ENCODE assay signal across 32 cellular contexts in the genomic region with DNA sequence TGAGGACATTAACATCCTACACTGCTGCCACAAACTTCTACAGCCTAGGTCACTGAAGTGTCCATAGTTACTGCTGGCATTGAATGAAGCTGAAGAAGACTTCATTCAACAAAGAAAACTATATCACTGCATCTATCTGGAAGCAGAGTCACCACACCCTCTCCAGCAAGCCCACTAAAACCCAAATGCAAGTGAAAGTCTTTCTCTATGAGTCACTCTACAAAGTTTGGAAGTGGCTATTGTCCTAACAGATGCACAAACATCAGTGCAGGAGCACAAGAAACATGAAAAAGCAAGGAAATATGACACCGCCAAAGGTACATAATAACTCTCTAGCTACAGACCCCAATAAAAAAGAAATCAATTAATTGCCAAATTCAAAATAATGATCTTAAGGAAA. TPM values are rescaled to one million over a fixed set of nuclear protein-coding genes. Genes with fewer than 3 reads are reported as not detected.
DNase-seq lines count a peak whose midpoint lies in the region; ATAC-seq, FAIRE-seq and TF ChIP-seq lines count a peak whose summit lies in the region.
"Had no signal": no experiment of that assay in that cellular context is flagged by ENCODE, and none has a peak within 500 bp of the region (broad histone marks: within the 10 kb centered on the region; RNA-seq: fewer than 3 reads in every experiment).

No MANE protein-coding gene starts in this region.

- peaks cover 2% of the 10 kb centered on the region for H3K9me3 Mint-ChIP-seq in activated naive CD4-positive, alpha-beta T cell treated with anti-CD3 and anti-CD28 coated beads for 36 hours
- H3K9me3 Mint-ChIP-seq: CD8-positive, alpha-beta T cell; central memory CD8-positive, alpha-beta T cell; dendritic cell treated with granulocyte-macrophage colony-stimulating factor and Interleukin-4, amounts not matched to agents 40 ng/mL and 50 ng/mL, for 4 days; neural progenitor cell had no signal

- TF ChIP-seq EP300 in HepG2 (IDR thresholded peaks at IDR 0.05; ENCODE audit: low read depth in 2 of 2, low read length in 2 of 2) = no peak
- no peak for TF ChIP-seq EP300 in HepG2 (CRISPR knock-in tag; IDR thresholded peaks at IDR 0.05; ENCODE audit: borderline replicate concordance)
- TF ChIP-seq EP300 in upper lobe of left lung (IDR thresholded peaks at IDR 0.05) = no peak

- H3F3A ChIP-seq in PC-3 (ENCODE audit: low read length, unreplicated experiment) = no peaks in the 10 kb centered on the region

- H3K36me3 ChIP-seq in HepG2 (replicated peaks in 1 of 2; ENCODE audit: control insufficient read depth in 1 of 2, insufficient read depth in 2 of 2, low read length in 2 of 2) (no peaks in the 10 kb centered on the region), right lobe of liver (no peaks in the 10 kb centered on the region), PC-3 (ENCODE audit: low read depth, low read length) (no peaks in the 10 kb centered on the region), upper lobe of left lung (no peaks in the 10 kb centered on the region)
- H3K36me3 ChIP-seq: left lung, MG63, neural progenitor cell, pancreas, uterus had no signal

- H3K9me3 ChIP-seq in HepG2 (ENCODE audit: low read length) (no peaks in the 10 kb centered on the region), right lobe of liver (no peaks in the 10 kb centered on the region), PC-3 (ENCODE audit: low read length) (no peaks in the 10 kb centered on the region), upper lobe of left lung (no peaks in the 10 kb centered on the region)
- H3K9me3 ChIP-seq: left lung, MG63, pancreas, uterus had no signal

- H3K79me2 ChIP-seq in HepG2 (ENCODE audit: insufficient read depth, low read length) = no peaks in the 10 kb centered on the region
- H3K79me2 ChIP-seq in PC-3 (ENCODE audit: low read length) = no peaks in the 10 kb centered on the region

- H3K9me2 ChIP-seq in PC-3 (replicated peaks; ENCODE audit: low read length) = no peaks in the 10 kb centered on the region; the same call in 1 of the 2 replicates

- ATAC-seq in HepG2 (no peak), right lobe of liver (no peak), PC-3 (peak; percentile 94), upper lobe of left lung (ENCODE audit: low FRiP score in 2 of 2) (no peak), GM21381 (IDR thresholded peaks at IDR 0.05; ENCODE audit: unreplicated experiment) (no peak)
- ATAC-seq: activated CD8-positive, alpha-beta memory T cell treated with anti-CD3 and anti-CD28 coated beads, Interleukin-2, amount 10 ng/mL, durations not matched to agents 7 days and 5 days; CD8-positive, alpha-beta T cell; left lung; pancreas had no signal

- in situ Hi-C loops in HepG2 (cut with HindIII; ENCODE audit: extremely low pct_ligation_motif_present, low pct_unique_long_range_greater_than_20kb) = no loop called here

- H3K27me3 ChIP-seq in HepG2 (ENCODE audit: control insufficient read depth in 1 of 2, insufficient read depth in 2 of 2, low read length in 2 of 2) = peaks cover 0 to 4% of the 10 kb centered on the region in 2 experiments; a peak in 1 of 5 replicates
- no peaks in the 10 kb centered on the region for H3K27me3 ChIP-seq in right lobe of liver
- no peaks in the 10 kb centered on the region for H3K27me3 ChIP-seq in PC-3 (ENCODE audit: low read length)
- H3K27me3 ChIP-seq in upper lobe of left lung = no peaks in the 10 kb centered on the region
- H3K27me3 ChIP-seq: MG63, pancreas, uterus had no signal

- intact Hi-C loops in HepG2 (cut with micrococcal nuclease; ENCODE audit: unreplicated experiment) = no loop called here
- intact Hi-C loops in right lobe of liver (cut with DNase I) = no loop called here
- intact Hi-C loops in PC-3 (cut with micrococcal nuclease) = loop anchor here (2.0 kb wide), 1 partner anchor 22 kb away; no protein-coding TSS in a partner anchor
- intact Hi-C loops in activated naive CD4-positive, alpha-beta T cell treated with anti-CD3 and anti-CD28 coated beads for 36 hours (cut with micrococcal nuclease) = no loop called here

- no peak for TF ChIP-seq POLR2A in HepG2 (IDR thresholded peaks at IDR 0.05; ENCODE audit: insufficient read depth in 1 of 2, low read depth in 2 of 2, low read length in 2 of 2)
- no peak for TF ChIP-seq POLR2A in right lobe of liver (IDR thresholded peaks at IDR 0.05)
- TF ChIP-seq POLR2A in upper lobe of left lung (IDR thresholded peaks at IDR 0.05) = no peak

- CTCF ChIA-PET in HepG2 (lab: Yijun Ruan, JAX; ENCODE audit: low intra/inter-chr PET ratio, low total read pairs) = no interaction called here
- CTCF ChIA-PET in PC-3 (lab: Charles Lee) = no interaction called here
- CTCF ChIA-PET in activated naive CD4-positive, alpha-beta T cell treated with anti-CD3 and anti-CD28 coated beads for 36 hours (lab: Charles Lee) = interaction anchor here (0.7 to 1.3 kb wide), 2 partner anchors 21 to 128 kb away, joined by 3 to 4 read pairs; no protein-coding TSS in a partner anchor

- no peak overlapping the region for H3K4me2 ChIP-seq in HepG2 (ENCODE audit: low read depth, low read length)
- peak overlapping the region; percentile 65 for H3K4me2 ChIP-seq in PC-3 (ENCODE audit: low read length)
- H3K4me2 ChIP-seq: neural progenitor cell, smooth muscle cell had no signal

- H3K4me1 ChIP-seq in HepG2 (ENCODE audit: insufficient read depth, low read length) = 0 out of 2 replicates have a peak, but pooled peaks cover 6% of the 10 kb centered on the region
- no peaks in the 10 kb centered on the region for H3K4me1 ChIP-seq in right lobe of liver
- peaks cover 32% of the 10 kb centered on the region for H3K4me1 ChIP-seq in PC-3 (ENCODE audit: insufficient read depth, low read length)
- H3K4me1 ChIP-seq in upper lobe of left lung = no peaks in the 10 kb centered on the region
- H3K4me1 ChIP-seq: left lung, neural progenitor cell, pancreas, uterus had no signal

- TF ChIP-seq RAD21 in HepG2 (CRISPR knock-in tag; IDR thresholded peaks at IDR 0.05) = no peak

- H3K27me3 Mint-ChIP-seq in activated naive CD4-positive, alpha-beta T cell treated with anti-CD3 and anti-CD28 coated beads for 36 hours (ENCODE audit: low read depth) = peaks cover 3% of the 10 kb centered on the region

- no peak for FAIRE-seq in HepG2 (lab: Jason Lieb, UNC)
- peak; percentile 66 for FAIRE-seq in urothelium cell line (lab: Jason Lieb, UNC)
- FAIRE-seq: islet of Langerhans, pancreas, TTC549 had no signal

- H3K27ac ChIP-seq in HepG2 (ENCODE audit: extremely low read length, insufficient read depth, low read length) (no peak overlapping the region), right lobe of liver (no peak overlapping the region), PC-3 (ENCODE audit: low read length) (peak overlapping the region; percentile 31), upper lobe of left lung (no peak overlapping the region)
- H3K27ac ChIP-seq: left lung, neural progenitor cell, pancreas, SK-N-MC, uterus had no signal

- H3K9ac ChIP-seq in HepG2 (ENCODE audit: insufficient read depth, low read depth, low read length) (no peak overlapping the region), PC-3 (ENCODE audit: low read length) (no peak overlapping the region)
- H3K9ac ChIP-seq: neural progenitor cell had no signal

- no peaks in the 10 kb centered on the region for H4K20me1 ChIP-seq in HepG2 (ENCODE audit: insufficient read depth, low read length)
- H4K20me1 ChIP-seq in PC-3 (ENCODE audit: low read length) = no peaks in the 10 kb centered on the region

- H2AFZ ChIP-seq in HepG2 (ENCODE audit: low read length) (no peak overlapping the region), PC-3 (ENCODE audit: low read length) (no peak overlapping the region)
- H2AFZ ChIP-seq: neural progenitor cell had no signal

- no peak overlapping the region for H3K4me3 Mint-ChIP-seq in activated naive CD4-positive, alpha-beta T cell treated with anti-CD3 and anti-CD28 coated beads for 36 hours
- H3K4me3 Mint-ChIP-seq: activated CD8-positive, alpha-beta memory T cell treated with anti-CD3 and anti-CD28 coated beads, Interleukin-2, amount 10 ng/mL, durations not matched to agents 7 days and 5 days; CD8-positive, alpha-beta T cell; central memory CD8-positive, alpha-beta T cell; dendritic cell treated with granulocyte-macrophage colony-stimulating factor and Interleukin-4, amounts not matched to agents 40 ng/mL and 50 ng/mL, for 4 days; neural progenitor cell had no signal

- peaks cover 2% of the 10 kb centered on the region for H3K4me1 Mint-ChIP-seq in activated naive CD4-positive, alpha-beta T cell treated with anti-CD3 and anti-CD28 coated beads for 36 hours (ENCODE audit: low read depth)
- H3K4me1 Mint-ChIP-seq: neural progenitor cell had no signal

- BruUV-seq in HepG2 (replicated peaks; lab: Mats Ljungman, UMichigan) (no TSS peak), PC-3 (replicated peaks; lab: Mats Ljungman, UMichigan) (no TSS peak)

- H3K36me3 Mint-ChIP-seq in activated naive CD4-positive, alpha-beta T cell treated with anti-CD3 and anti-CD28 coated beads for 36 hours (ENCODE audit: low read depth) = no peaks in the 10 kb centered on the region
- H3K36me3 Mint-ChIP-seq: activated CD8-positive, alpha-beta memory T cell treated with anti-CD3 and anti-CD28 coated beads, Interleukin-2, amount 10 ng/mL, durations not matched to agents 7 days and 5 days; CD8-positive, alpha-beta T cell; neural progenitor cell had no signal

- no peak overlapping the region for H3K27ac Mint-ChIP-seq in activated naive CD4-positive, alpha-beta T cell treated with anti-CD3 and anti-CD28 coated beads for 36 hours
- H3K27ac Mint-ChIP-seq: activated CD8-positive, alpha-beta memory T cell treated with anti-CD3 and anti-CD28 coated beads, Interleukin-2, amount 10 ng/mL, durations not matched to agents 7 days and 5 days; CD8-positive, alpha-beta T cell; dendritic cell treated with granulocyte-macrophage colony-stimulating factor and Interleukin-4, amounts not matched to agents 40 ng/mL and 50 ng/mL, for 4 days; neural progenitor cell had no signal

- POLR2A ChIA-PET in HepG2 (lab: Yijun Ruan, JAX) = no interaction called here
- POLR2A ChIA-PET in PC-3 (lab: Charles Lee; ENCODE audit: unreplicated experiment) = no interaction called here

- no peak overlapping the region for H3K4me3 ChIP-seq in HepG2 (replicated peaks in 1 of 3; ENCODE audit: insufficient read depth in 1 of 3, low read depth in 2 of 3, low read length in 3 of 3)
- no peak overlapping the region for H3K4me3 ChIP-seq in right lobe of liver
- H3K4me3 ChIP-seq in PC-3 (ENCODE audit: low read length) = no peak overlapping the region
- H3K4me3 ChIP-seq in fibroblast of pulmonary artery (replicated peaks; ENCODE audit: low read depth, low read length) = no peak overlapping the region
- no peak overlapping the region for H3K4me3 ChIP-seq in upper lobe of left lung
- H3K4me3 ChIP-seq: left lung, MG63, neural progenitor cell, pancreas, SK-N-MC, smooth muscle cell, uterus had no signal

- DNase-seq in HepG2 (ENCODE audit: low spot score) = peak; percentile 16
- no peak for DNase-seq in right lobe of liver
- DNase-seq in PC-3 = peak; percentile 89
- peak; percentile 37 for DNase-seq in fibroblast of pulmonary artery (ENCODE audit: low read depth)
- DNase-seq in urothelium cell line (ENCODE audit: low spot score) = peak; percentile 71
- no peak for DNase-seq in upper lobe of left lung
- no peak for DNase-seq in activated naive CD4-positive, alpha-beta T cell treated with anti-CD3 and anti-CD28 coated beads for 36 hours
- DNase-seq: 8988T; activated CD4-positive, CD25-positive, alpha-beta regulatory T cell; activated CD8-positive, alpha-beta memory T cell treated with anti-CD3 and anti-CD28 coated beads, Interleukin-2, amount 10 ng/mL, durations not matched to agents 7 days and 5 days; activated T-cell treated with anti-CD3 and anti-CD28 coated beads, Interleukin-2, amount 50 U/mL, for 48 hours; CD8-positive, alpha-beta T cell; left lung; mesenchymal stem cell; MG63; NCI-H1105 treated with DMSO at 0.1 percent for 48 hours; NCI-H1930; NCI-H2171 treated with DMSO at 0.1 percent for 48 hours; NCI-H510A; pancreas; retina; stimulated activated naive CD4-positive, alpha-beta T cell; uterus had no signal

- TF ChIP-seq CTCF in HepG2 (CRISPR knock-in tag; IDR thresholded peaks at IDR 0.05) = no peak
- TF ChIP-seq CTCF in right lobe of liver (IDR thresholded peaks at IDR 0.05) = no peak
- TF ChIP-seq CTCF in PC-3 (conservative IDR thresholded peaks at IDR 0.05; ENCODE audit: low read depth, low read length) = no peak
- TF ChIP-seq CTCF in fibroblast of pulmonary artery (IDR thresholded peaks at IDR 0.05; ENCODE audit: low read length, missing control alignments) = no peak
- TF ChIP-seq CTCF in upper lobe of left lung (IDR thresholded peaks at IDR 0.05) = no peak

- 54% methylated on average over 1 of the region's 1 CpG for WGBS in HepG2 (ENCODE audit: low lambda C conversion rate)
- WGBS in right lobe of liver (ENCODE audit: insufficient coverage, low coverage, low lambda C conversion rate, missing lambda C conversion rate) = 88% methylated on average over 1 of the region's 1 CpG
- 96 to 100% methylated on average over 1 of the region's 1 CpG for WGBS in upper lobe of left lung, 2 donors

RNA-seq across cellular contexts. Expression of a gene that starts 43.5 kb away (rescaled TPM):
- 0.13 and 0.27 TPM in 2 replicates for total RNA-seq in HepG2 (2016; rRNA removed; fragmentation: Illumina TruSeq; extraction: Trizol)
- not detected in 2 replicates for total RNA-seq in HepG2 (2016; cell fraction: cytosol; rRNA removed; fragmentation: Illumina TruSeq; extraction: Trizol; ENCODE audit: low read depth)
- total RNA-seq in HepG2 (2016; cell fraction: insoluble cytoplasmic fraction; rRNA removed; fragmentation: Illumina TruSeq; extraction: Trizol) = 0.06 and 0.19 TPM in 2 replicates
- total RNA-seq in HepG2 (2016; cell fraction: membrane; rRNA removed; fragmentation: Illumina TruSeq; extraction: Trizol) = 0.21 TPM in 1 of 2 replicates, not detected in the other
- 0.09 TPM in 1 of 2 replicates, not detected in the other for total RNA-seq in HepG2 (2016; cell fraction: nucleus; rRNA removed; fragmentation: Illumina TruSeq; extraction: Trizol)
- polyA plus RNA-seq in HepG2 (2011; rRNA removed) = 0.20 and 0.48 TPM in 2 replicates
- polyA plus RNA-seq in HepG2 (2011; cell fraction: cytosol; rRNA removed) = 0.09 and 0.39 TPM in 2 replicates
- 0.10 and 0.19 TPM in 2 replicates for polyA plus RNA-seq in HepG2 (2011; cell fraction: nucleus; rRNA removed)
- 0.09 TPM in 1 of 2 replicates, not detected in the other for polyA plus RNA-seq in HepG2 (2012)
- polyA plus RNA-seq in HepG2 (2016; cell fraction: cytosol; fragmentation: Illumina TruSeq; extraction: Trizol; ENCODE audit: low read depth) = 0.18 TPM in 1 of 2 replicates, not detected in the other
- 0.43 and 0.62 TPM in 2 replicates for polyA plus RNA-seq in HepG2 (2016; cell fraction: insoluble cytoplasmic fraction; fragmentation: Illumina TruSeq; extraction: Trizol; ENCODE audit: low read depth)
- 0.30 TPM in 1 of 2 replicates, not detected in the other for polyA plus RNA-seq in HepG2 (2016; cell fraction: membrane; fragmentation: Illumina TruSeq; extraction: Trizol; ENCODE audit: low read depth)
- polyA plus RNA-seq in HepG2 (2016; cell fraction: nucleus; fragmentation: Illumina TruSeq; extraction: Trizol; ENCODE audit: insufficient read depth, low read depth) = not detected in 2 replicates
- 0.04 and 0.56 TPM in 2 replicates for polyA minus RNA-seq in HepG2 (2011; rRNA and poly(A)+ RNA removed; ENCODE audit: low replicate concordance)
- polyA minus RNA-seq in HepG2 (2011; cell fraction: cytosol; rRNA and poly(A)+ RNA removed) = not detected in 2 replicates
- polyA minus RNA-seq in HepG2 (2011; cell fraction: nucleus; rRNA and poly(A)+ RNA removed) = not detected in 2 replicates
- 1 to 10 TPM; 2.1 to 5.1 (median 3.3) TPM for total RNA-seq in right lobe of liver
- total RNA-seq in PC-3 (2014; rRNA removed) = 0.69 and 1.2 TPM in 2 replicates
- total RNA-seq in upper lobe of left lung = 1 to 10 TPM in 1 of 6 donors, under 1 TPM in 2, not detected in 3; 0.09 to 1.8 (median 0.27) TPM
- under 1 TPM; 0.30 to 0.38 TPM for total RNA-seq in activated naive CD4-positive, alpha-beta T cell treated with anti-CD3 and anti-CD28 coated beads for 36 hours
- total RNA-seq: CD8-positive, alpha-beta T cell; smooth muscle cell; T-helper 1 cell treated with Interleukin-12 subunit alpha and Interleukin-12 subunit beta and Interleukin-4 antibody, amounts not matched to agents 30 ng/mL and 1 ng/mL, for 36 hours had no signal
- polyA plus RNA-seq: smooth muscle cell had no signal

Comparison
In these comparisons a context has a peak if more than half of its experiments do, and no peak if none do; other contexts are left out.
1. DNase-seq: peak in HepG2 (single experiment), PC-3 (single experiment), fibroblast of pulmonary artery (single experiment) and urothelium cell line (single experiment); none in right lobe of liver (0 of 3), upper lobe of left lung (0 of 2) and activated naive CD4-positive, alpha-beta T cell treated with anti-CD3 and anti-CD28 coated beads for 36 hours (single experiment).